Comparison of ENCODE assay signal across 20 cellular contexts in genomic region chr13:30020726-30021312, GRCh38.
A peak's percentile ranks its signal among the peaks of the same experiment; 100 is the strongest.
DNase-seq lines count a peak whose midpoint lies in the region; ATAC-seq and TF ChIP-seq lines count a peak whose summit lies in the region.
"Had no signal": no experiment of that assay in that cellular context is flagged by ENCODE, and none has a peak within 500 bp of the region (broad histone marks: within the 10 kb centered on the region; RNA-seq: fewer than 3 reads in every experiment).

No MANE protein-coding gene starts in this region.

- 45% methylated on average over 3 of the region's 4 CpGs for WGBS in SK-N-SH (ENCODE audit: low lambda C conversion rate)

- no peak for TF ChIP-seq RAD21 in SK-N-SH (IDR thresholded peaks at IDR 0.05; ENCODE audit: low read length)

- TF ChIP-seq CTCF in SK-N-SH (IDR thresholded peaks at IDR 0.05) = no peak
- no peak for TF ChIP-seq CTCF in fibroblast of villous mesenchyme (IDR thresholded peaks at IDR 0.05; ENCODE audit: insufficient read depth, low read depth, low read length)
- no peak for TF ChIP-seq CTCF in uterus (IDR thresholded peaks at IDR 0.05)

- no peak overlapping the region; the same call in 1 of the 2 replicates for H2AFZ ChIP-seq in SK-N-SH (ENCODE audit: low read depth)

- CTCF ChIA-PET in SK-N-SH (lab: Yijun Ruan, JAX) = interaction anchor here (1.0 kb wide), 1 partner anchor 29 kb away, joined by 3 read pairs; no protein-coding TSS in a partner anchor

- no peaks in the 10 kb centered on the region for H3K36me3 ChIP-seq in SK-N-SH (replicated peaks in 1 of 2; ENCODE audit: control insufficient read depth in 1 of 2, insufficient read depth in 2 of 2, low read length in 1 of 2)
- no peaks in the 10 kb centered on the region for H3K36me3 ChIP-seq in uterus
- H3K36me3 ChIP-seq: heart right ventricle had no signal

- H3K27ac ChIP-seq in SK-N-SH (ENCODE audit: low read depth in 2 of 2, low read length in 1 of 2) = 0 out of 4 replicates have a peak overlapping the region, but pooled peaks of 1 of the 2 experiments have one; percentile 27
- peak overlapping the region; percentile 54 to 82 for H3K27ac ChIP-seq in uterus
- H3K27ac ChIP-seq: heart right ventricle, HL-60, KMS-11, testis had no signal

- TF ChIP-seq POLR2A in uterus (IDR thresholded peaks at IDR 0.05) = peak in 1 of 2 donors; percentile 8

- no peaks in the 10 kb centered on the region for H3F3A ChIP-seq in SK-N-SH (replicated peaks; ENCODE audit: insufficient read depth)

- no peaks in the 10 kb centered on the region for H3K9me3 Mint-ChIP-seq in activated naive CD4-positive, alpha-beta T cell treated with anti-CD3 and anti-CD28 coated beads, Interleukin-2, amount 50 U/mL, for 72 hours

- POLR2A ChIA-PET in SK-N-SH (lab: Yijun Ruan, JAX) = interaction anchor here (1.0 kb wide), 1 partner anchor 44 kb away, joined by 4 read pairs; no protein-coding TSS in a partner anchor

- DNase-seq in HCEC 1CT = peak; percentile 61
- DNase-seq in SK-N-SH = no peak
- peak; percentile 8 for DNase-seq in fibroblast of villous mesenchyme (ENCODE audit: low read depth)
- peak in 1 of 2 donors; percentile 47 for DNase-seq in uterus
- DNase-seq in activated naive CD4-positive, alpha-beta T cell treated with anti-CD3 and anti-CD28 coated beads, Interleukin-2, amount 50 U/mL, for 72 hours (ENCODE audit: low spot score in 2 of 2) = no peak
- no peak for DNase-seq in activated naive CD4-positive, alpha-beta T cell treated with anti-CD3 and anti-CD28 coated beads, Interleukin-2, amount 50 U/mL, for 16 hours
- no peak for DNase-seq in ACHN
- DNase-seq: activated CD4-positive, alpha-beta T cell treated with anti-CD3 and anti-CD28 coated beads for 36 hours; dermis blood vessel endothelial cell; DMS79; heart right ventricle; midbrain; NCI-H1417 treated with DMSO at 0.1 percent for 48 hours; NCI-H2227 treated with DMSO at 0.1 percent for 48 hours; stimulated activated CD4-positive, alpha-beta T cell treated with anti-CD3 and anti-CD28 coated beads, Interleukin-4, amount 100 ng/mL, for 1 hour; testis had no signal

- no peak overlapping the region for H3K9ac ChIP-seq in SK-N-SH
- H3K9ac ChIP-seq: KMS-11 had no signal

- H3K27me3 ChIP-seq in SK-N-SH (ENCODE audit: insufficient read depth) (no peaks in the 10 kb centered on the region), uterus (no peaks in the 10 kb centered on the region)
- H3K27me3 ChIP-seq: testis had no signal

- no peaks in the 10 kb centered on the region for H3K9me3 ChIP-seq in SK-N-SH
- H3K9me3 ChIP-seq in uterus = no peaks in the 10 kb centered on the region
- H3K9me3 ChIP-seq: heart right ventricle, testis had no signal

- no peak overlapping the region for H3K4me3 ChIP-seq in SK-N-SH (ENCODE audit: low read depth in 2 of 2, low read length in 1 of 2)
- H3K4me3 ChIP-seq in fibroblast of villous mesenchyme (ENCODE audit: low read depth, low read length) = no peak overlapping the region
- H3K4me3 ChIP-seq in uterus = no peak overlapping the region
- H3K4me3 ChIP-seq: heart right ventricle, testis had no signal

- H4K20me1 ChIP-seq in SK-N-SH (ENCODE audit: insufficient read depth) = no peaks in the 10 kb centered on the region

- H3K4me1 ChIP-seq in SK-N-SH (ENCODE audit: control insufficient read depth in 1 of 2, insufficient read depth in 2 of 2, low read depth in 1 of 2, low read length in 1 of 2) = peaks cover 7 to 22% of the 10 kb centered on the region in 2 experiments; a peak in 2 of 4 replicates
- H3K4me1 ChIP-seq in uterus = no peaks in the 10 kb centered on the region
- H3K4me1 ChIP-seq: testis had no signal

- no peaks in the 10 kb centered on the region for H3K9me2 ChIP-seq in SK-N-SH

- peak overlapping the region; percentile 52 for H3K4me2 ChIP-seq in SK-N-SH
- H3K4me2 ChIP-seq: KMS-11 had no signal

- no peaks in the 10 kb centered on the region for H3K79me2 ChIP-seq in SK-N-SH (ENCODE audit: insufficient read depth)

- intact Hi-C loops in uterus (cut with DNase I; ENCODE audit: low total_unique reads) = no loop called here

- no peaks in the 10 kb centered on the region for H3K36me3 Mint-ChIP-seq in activated naive CD4-positive, alpha-beta T cell treated with anti-CD3 and anti-CD28 coated beads, Interleukin-2, amount 50 U/mL, for 72 hours
- H3K36me3 Mint-ChIP-seq: brain had no signal

- no peak for TF ChIP-seq EP300 in SK-N-SH (IDR thresholded peaks at IDR 0.05; ENCODE audit: borderline replicate concordance in 1 of 2, low read depth in 1 of 2, low read length in 1 of 2)

- H3K27ac Mint-ChIP-seq in activated naive CD4-positive, alpha-beta T cell treated with anti-CD3 and anti-CD28 coated beads, Interleukin-2, amount 50 U/mL, for 72 hours = no peak overlapping the region
- H3K27ac Mint-ChIP-seq: activated CD4-positive, alpha-beta T cell treated with anti-CD3 and anti-CD28 coated beads for 36 hours had no signal

- in situ Hi-C loops in ACHN (cut with HindIII; ENCODE audit: low pct_ligation_motif_present, low pct_unique_long_range_greater_than_20kb, low sequenced_read_pairs) = no loop called here

- no peak for ATAC-seq in activated naive CD4-positive, alpha-beta T cell treated with anti-CD3 and anti-CD28 coated beads, Interleukin-2, amount 50 U/mL, for 72 hours
- ATAC-seq: activated CD4-positive, alpha-beta T cell treated with anti-CD3 and anti-CD28 coated beads for 36 hours; sciatic nerve had no signal

TF ChIP-seq in SK-N-SH, 30 proteins besides CTCF, POLR2A, EP300 and RAD21:
- TF ChIP-seq FOSL2 (IDR thresholded peaks at IDR 0.05; ENCODE audit: borderline replicate concordance, low read depth) (peak; percentile 60; the same call in 1 of the 2 replicates), USF2 (IDR thresholded peaks at IDR 0.05; ENCODE audit: borderline replicate concordance, low read depth, low read length) (no peak), REST (IDR thresholded peaks at IDR 0.05; ENCODE audit: low read depth, low read length) (peak; percentile 90)

Comparison
In these comparisons a context has a peak if more than half of its experiments do, and no peak if none do; other contexts are left out.
1. DNase-seq: peak in HCEC 1CT (single experiment) and fibroblast of villous mesenchyme (single experiment); none in SK-N-SH (single experiment), activated naive CD4-positive, alpha-beta T cell treated with anti-CD3 and anti-CD28 coated beads, Interleukin-2, amount 50 U/mL, for 72 hours (0 of 2), activated naive CD4-positive, alpha-beta T cell treated with anti-CD3 and anti-CD28 coated beads, Interleukin-2, amount 50 U/mL, for 16 hours (single experiment) and ACHN (single experiment).